ENCODE assay signal across 10 cellular contexts in genomic region chr6:149567846-149568585, GRCh38. TPM values are rescaled to one million over a fixed set of nuclear protein-coding genes. Genes with fewer than 3 reads are reported as not detected.
DNase-seq lines count a peak whose midpoint lies in the region; TF ChIP-seq lines count a peak whose summit lies in the region.
"Had no signal": no experiment of that assay in that cellular context is flagged by ENCODE, and none has a peak within 500 bp of the region (broad histone marks: within the 10 kb centered on the region; RNA-seq: fewer than 3 reads in every experiment).

No MANE protein-coding gene starts in this region.

- CTCF ChIA-PET in GM10248 (lab: Yijun Ruan, JAX), result interaction anchor here (1.5 kb wide), 2 partner anchors 21 to 51 kb away, joined by 3 to 4 read pairs; no protein-coding TSS in a partner anchor

- H3K9me3 Mint-ChIP-seq in immature natural killer cell, result no peaks in the 10 kb centered on the region

- 0 out of 20 replicates have a peak overlapping the region, but pooled peaks of 3 of the 10 experiments have one; percentile 84 to 97 (median 94) for H3K4me3 ChIP-seq in BLaER1 treated with 17β-estradiol and CSF1 and Interleukin-3, amounts not matched to agents 10 nM and 100 nM
- peak overlapping the region; percentile 99 for H3K4me3 ChIP-seq in SU-DHL-6 (ENCODE audit: insufficient read depth, low read length, poor library complexity, severe bottlenecking)
- H3K4me3 ChIP-seq in vagina, result no peak overlapping the region
- H3K4me3 ChIP-seq: mucosa of descending colon had no signal

- peaks cover 17% of the 10 kb centered on the region for H3F3A ChIP-seq in SU-DHL-6 (ENCODE audit: insufficient read depth)

- intact Hi-C loops in vagina (cut with DNase I), result no loop called here

- TF ChIP-seq CTCF in GM10248 (IDR thresholded peaks at IDR 0.05; ENCODE audit: control extremely low read depth, extremely low read depth, low read depth, missing control alignments) (no peak), SU-DHL-6 (IDR thresholded peaks at IDR 0.05; ENCODE audit: insufficient read depth, low read length, poor library complexity, severe bottlenecking) (no peak), vagina (IDR thresholded peaks at IDR 0.05) (no peak)

- H3K27me3 ChIP-seq in BLaER1 treated with 17β-estradiol and CSF1 and Interleukin-3, amounts not matched to agents 10 nM and 100 nM, result no peaks in the 10 kb centered on the region
- H3K27me3 ChIP-seq in SU-DHL-6 (ENCODE audit: low read length), result no peaks in the 10 kb centered on the region
- H3K27me3 ChIP-seq in vagina, result no peaks in the 10 kb centered on the region

- peak overlapping the region; percentile 78 to 98 (median 91); a peak in 20 of 22 replicates for H3K4me2 ChIP-seq in BLaER1 treated with 17β-estradiol and CSF1 and Interleukin-3, amounts not matched to agents 10 nM and 100 nM
- H3K4me2 ChIP-seq in SU-DHL-6 (ENCODE audit: low read depth, low read length, poor library complexity, severe bottlenecking), result peak overlapping the region; percentile 83

- peak overlapping the region in 2 of 6 donors; percentile 46 to 66 for H3K27ac Mint-ChIP-seq in immature natural killer cell

- H3K9me2 ChIP-seq in SU-DHL-6 (replicated peaks; ENCODE audit: insufficient read depth, low read length), result no peaks in the 10 kb centered on the region

- H3K27ac ChIP-seq in BLaER1 treated with 17β-estradiol and CSF1 and Interleukin-3, amounts not matched to agents 10 nM and 100 nM, result no peak overlapping the region
- H3K27ac ChIP-seq in SU-DHL-6 (ENCODE audit: low read depth, low read length) (peak overlapping the region; percentile 23; the same call in 1 of the 2 replicates), vagina (no peak overlapping the region)

- H3K36me3 Mint-ChIP-seq in immature natural killer cell, result no peaks in the 10 kb centered on the region

- no peak overlapping the region for H3K9ac ChIP-seq in BLaER1 treated with 17β-estradiol and CSF1 and Interleukin-3, amounts not matched to agents 10 nM and 100 nM
- H3K9ac ChIP-seq in SU-DHL-6 (ENCODE audit: low read length), result peak overlapping the region; percentile 90; the same call in 1 of the 2 replicates

- H3K4me1 Mint-ChIP-seq in immature natural killer cell, result peaks cover 14 to 29% of the 10 kb centered on the region in 2 donors

- peaks cover 5 to 9% (median 6%) of the 10 kb centered on the region in 3 donors for H3K27me3 Mint-ChIP-seq in immature natural killer cell (ENCODE audit: low read depth in 3 of 3)

- TF ChIP-seq POLR2A in vagina (IDR thresholded peaks at IDR 0.05), result no peak

- H2AFZ ChIP-seq in SU-DHL-6 (ENCODE audit: low read depth, low read length, severe bottlenecking), result no peak overlapping the region

- H3K9me3 ChIP-seq in BLaER1 treated with 17β-estradiol and CSF1 and Interleukin-3, amounts not matched to agents 10 nM and 100 nM (replicated peaks in 1 of 11), result no peaks in the 10 kb centered on the region
- H3K9me3 ChIP-seq in SU-DHL-6 (ENCODE audit: insufficient read depth, low read length) (no peaks in the 10 kb centered on the region), vagina (no peaks in the 10 kb centered on the region)
- H3K9me3 ChIP-seq: mucosa of descending colon had no signal

- peaks cover 5 to 54% (median 23%) of the 10 kb centered on the region in 11 experiments; a peak in 18 of 22 replicates for H4K20me1 ChIP-seq in BLaER1 treated with 17β-estradiol and CSF1 and Interleukin-3, amounts not matched to agents 10 nM and 100 nM
- H4K20me1 ChIP-seq in SU-DHL-6 (ENCODE audit: low read depth, low read length), result no peaks in the 10 kb centered on the region

- H3K79me2 ChIP-seq in SU-DHL-6 (ENCODE audit: insufficient read depth, low read length), result peaks cover 38% of the 10 kb centered on the region

- H3K36me3 ChIP-seq in BLaER1 treated with 17β-estradiol and CSF1 and Interleukin-3, amounts not matched to agents 10 nM and 100 nM, result peaks cover 3 to 7% (median 6%) of the 10 kb centered on the region in 11 experiments; a peak in 15 of 22 replicates
- no peaks in the 10 kb centered on the region for H3K36me3 ChIP-seq in SU-DHL-6 (ENCODE audit: low read length)
- no peaks in the 10 kb centered on the region for H3K36me3 ChIP-seq in vagina

- in situ Hi-C loops in ACHN (cut with HindIII; ENCODE audit: low pct_ligation_motif_present, low pct_unique_long_range_greater_than_20kb, low sequenced_read_pairs), result no loop called here

- POLR2A ChIA-PET in GM10248 (lab: Yijun Ruan, JAX), result no interaction called here

- peaks cover 8 to 24% (median 20%) of the 10 kb centered on the region in 10 experiments for H3K4me1 ChIP-seq in BLaER1 treated with 17β-estradiol and CSF1 and Interleukin-3, amounts not matched to agents 10 nM and 100 nM
- H3K4me1 ChIP-seq in vagina, result peaks cover 14% of the 10 kb centered on the region

- peak; percentile 32 for DNase-seq in GM10248 (ENCODE audit: extremely low spot score)
- no peak for DNase-seq in immature natural killer cell
- DNase-seq in NCI-H1436 treated with DMSO at 0.1 percent for 48 hours (lab: John Stamatoyannopoulos, UW), result no peak
- no peak for DNase-seq in ACHN
- no peak for DNase-seq in NCI-H524 (lab: John Stamatoyannopoulos, UW)
- DNase-seq in vagina (ENCODE audit: extremely low spot score in 2 of 2), result no peak
- DNase-seq: anterior cingulate cortex had no signal

- peak overlapping the region; percentile 88 to 96 (median 88) for H3K4me3 Mint-ChIP-seq in immature natural killer cell

RNA-seq across cellular contexts. Expression of gene GINM1, which starts 1.8 kb away (rescaled TPM):
- polyA plus RNA-seq in immature natural killer cell, result 10 to 100 TPM; 22.5 to 26.4 (median 25.5) TPM
- 36.1 TPM for total RNA-seq in vagina

RNA-seq across cellular contexts. Expression of gene PPIL4, which starts 22.2 kb away (rescaled TPM):
- polyA plus RNA-seq in immature natural killer cell, result 10 to 100 TPM in 1 of 3 donors, 1 to 10 TPM in 2; 5.2 to 13.1 (median 9.4) TPM
- 20.1 TPM for total RNA-seq in vagina
